12 cellular contexts compared by ENCODE assay signal in genomic region chr7:75518842-75519241, GRCh38. TPM values are rescaled to one million over a fixed set of nuclear protein-coding genes. Genes with fewer than 3 reads are reported as not detected.
DNase-seq lines count a peak whose midpoint lies in the region; TF ChIP-seq lines count a peak whose summit lies in the region.
"Not testable (repeated sequence)": the region's sequence is repeated elsewhere in the genome, so short reads cannot be mapped to it uniquely, and the experiment has no call there.
"Had no signal": no experiment of that assay in that cellular context is flagged by ENCODE, and none has a peak within 500 bp of the region (broad histone marks: within the 10 kb centered on the region; RNA-seq: fewer than 3 reads in every experiment).

No MANE protein-coding gene starts in this region.

- in situ Hi-C loops in G401 (cut with HindIII; ENCODE audit: low sequenced_read_pairs) = not testable (repeated sequence)

- DNase-seq in G401 (ENCODE audit: low spot score) (peak; percentile 60), LNCaP clone FGC (ENCODE audit: low read depth) (peak; percentile 8), cerebellar cortex (ENCODE audit: low spot score) (peak; percentile 50), fibroblast of mammary gland (ENCODE audit: low read depth) (peak; percentile 27), fibroblast of the aortic adventitia (ENCODE audit: low read depth) (peak; percentile 31), posterior vena cava (ENCODE audit: low spot score) (peak; percentile 32)

- H3K4me3 ChIP-seq in LNCaP clone FGC (ENCODE audit: low read depth, low read length); fibroblast of mammary gland (ENCODE audit: control insufficient read depth, low read depth, low read length); fibroblast of the aortic adventitia (ENCODE audit: low read depth, low read length): not testable (repeated sequence)

- intact Hi-C loops in posterior vena cava (cut with DNase I) = not testable (repeated sequence)

- peak overlapping the region; percentile 18; the same call in 1 of the 2 replicates for H3K27ac ChIP-seq in VCaP

- not testable (repeated sequence) for TF ChIP-seq CTCF in LNCaP clone FGC (IDR thresholded peaks at IDR 0.05; ENCODE audit: control insufficient read depth, extremely low read depth, insufficient read depth); VCaP (conservative IDR thresholded peaks at IDR 0.05); fibroblast of mammary gland (conservative IDR thresholded peaks at IDR 0.05; ENCODE audit: control insufficient read depth, insufficient read depth, low read depth, low read length); fibroblast of the aortic adventitia (IDR thresholded peaks at IDR 0.05; ENCODE audit: insufficient read depth, low read length)

RNA-seq across cellular contexts. Expression of gene SPDYE5, which starts 26.7 kb away (rescaled TPM):
- total RNA-seq in G401 (2014; rRNA removed; shearing (Covaris generic)) = not detected in 2 replicates
- total RNA-seq in fibroblast of the aortic adventitia (ENCODE audit: low replicate concordance) (0.09 TPM in 1 of 2 replicates, not detected in the other), posterior vena cava (not detected)
- total RNA-seq: A172, B cell, Caco-2, Calu3, GM12878 had no signal

RNA-seq across cellular contexts. Expression of gene POM121C, which starts 32.7 kb away (rescaled TPM):
- total RNA-seq in G401 (2014; rRNA removed; shearing (Covaris generic)) = 3.4 and 3.5 TPM in 2 replicates
- 10.8 and 12.6 TPM in 2 replicates for total RNA-seq in fibroblast of the aortic adventitia (ENCODE audit: low replicate concordance)
- total RNA-seq in posterior vena cava = 10 to 100 TPM; 28.8 to 31.4 TPM

Comparison
In these comparisons a context has a peak if more than half of its experiments do, and no peak if none do; other contexts are left out.
1. DNase-seq: peak in every context shown above with its lines; median percentile 60 in G401; 50 in cerebellar cortex; 32 in posterior vena cava; 31 in fibroblast of the aortic adventitia; 27 in fibroblast of mammary gland; 8 in LNCaP clone FGC.